1 cellular context compared by ENCODE assay signal in the genomic region with DNA sequence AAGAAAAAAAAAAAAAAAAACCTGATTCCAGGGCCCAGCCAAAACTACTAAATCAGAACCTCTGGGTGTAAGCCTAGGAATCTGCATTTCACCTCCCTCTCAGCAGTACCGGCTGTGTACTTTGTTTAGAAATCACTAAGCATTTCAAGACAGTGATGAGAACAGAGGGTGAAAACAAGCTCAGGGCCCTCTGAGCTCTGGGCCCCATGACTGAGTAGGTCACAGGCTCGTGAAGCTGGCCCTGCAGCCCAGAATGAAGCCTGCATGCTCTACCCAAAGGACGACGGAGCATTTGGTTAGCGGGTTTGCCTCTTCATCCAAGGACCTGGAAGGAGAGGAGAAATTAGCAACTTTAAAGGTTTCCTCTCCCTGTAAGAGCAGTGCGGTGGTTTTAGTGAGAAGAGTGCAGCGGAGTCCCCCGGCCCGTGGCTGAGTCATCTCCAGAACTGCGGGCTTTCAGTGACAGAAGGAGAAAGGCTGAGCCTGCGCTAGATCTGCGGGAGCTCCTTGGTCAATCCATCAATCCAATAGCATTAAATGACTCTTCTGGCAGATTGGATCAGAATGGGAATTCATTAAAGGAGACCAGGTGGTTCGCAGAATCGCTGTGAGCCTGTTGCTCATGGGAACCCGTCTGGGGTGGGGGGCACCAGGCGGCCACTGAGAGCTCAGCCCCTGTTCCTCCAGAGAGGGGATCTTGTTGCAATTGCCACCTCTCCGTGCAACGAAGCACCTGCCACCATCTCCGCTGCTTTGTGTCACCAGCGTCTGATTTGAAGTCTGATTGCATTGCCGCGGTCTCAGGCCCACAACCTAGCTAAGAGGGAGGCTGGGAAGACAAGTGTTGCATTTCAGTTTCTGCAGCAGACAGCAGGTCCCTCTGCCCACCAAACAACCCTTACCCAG.
TF ChIP-seq lines count a peak whose summit lies in the region.

No MANE protein-coding gene starts in this region.

TF ChIP-seq in GM12878, 131 proteins besides CTCF, POLR2A, EP300 and RAD21 (continued from another document):
- TF ChIP-seq, protein P1, sequence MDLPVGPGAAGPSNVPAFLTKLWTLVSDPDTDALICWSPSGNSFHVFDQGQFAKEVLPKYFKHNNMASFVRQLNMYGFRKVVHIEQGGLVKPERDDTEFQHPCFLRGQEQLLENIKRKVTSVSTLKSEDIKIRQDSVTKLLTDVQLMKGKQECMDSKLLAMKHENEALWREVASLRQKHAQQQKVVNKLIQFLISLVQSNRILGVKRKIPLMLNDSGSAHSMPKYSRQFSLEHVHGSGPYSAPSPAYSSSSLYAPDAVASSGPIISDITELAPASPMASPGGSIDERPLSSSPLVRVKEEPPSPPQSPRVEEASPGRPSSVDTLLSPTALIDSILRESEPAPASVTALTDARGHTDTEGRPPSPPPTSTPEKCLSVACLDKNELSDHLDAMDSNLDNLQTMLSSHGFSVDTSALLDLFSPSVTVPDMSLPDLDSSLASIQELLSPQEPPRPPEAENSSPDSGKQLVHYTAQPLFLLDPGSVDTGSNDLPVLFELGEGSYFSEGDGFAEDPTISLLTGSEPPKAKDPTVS (IDR thresholded peaks at IDR 0.05; ENCODE audit: low read depth, low read length), result no peak
- TF ChIP-seq HDAC6 (IDR thresholded peaks at IDR 0.05; ENCODE audit: unreplicated experiment) (no peak), POLR2AphosphoS5 (IDR thresholded peaks at IDR 0.05; ENCODE audit: low read length) (no peak), CREB1 (IDR thresholded peaks at IDR 0.05; ENCODE audit: low read depth) (no peak), BACH1 (IDR thresholded peaks at IDR 0.05; ENCODE audit: borderline replicate concordance) (no peak), TCF12 (IDR thresholded peaks at IDR 0.05; ENCODE audit: low read depth, low read length) (peak; percentile 13), POU2F2 (IDR thresholded peaks at IDR 0.05; ENCODE audit: borderline replicate concordance, low read depth, low read length) (no peak), HCFC1 (IDR thresholded peaks at IDR 0.05; ENCODE audit: low read length) (no peak), SIX5 (IDR thresholded peaks at IDR 0.05; ENCODE audit: low read depth, low read length, severe bottlenecking) (no peak), ZNF622 (IDR thresholded peaks at IDR 0.05) (no peak), RB1 (IDR thresholded peaks at IDR 0.05; ENCODE audit: borderline replicate concordance) (no peak), KAT2A (conservative IDR thresholded peaks at IDR 0.05; ENCODE audit: control insufficient read depth, low read depth, low read length) (no peak), RBBP5 (conservative IDR thresholded peaks at IDR 0.05) (no peak), SIN3A (IDR thresholded peaks at IDR 0.05; ENCODE audit: low read depth, low read length) (0 out of 2 replicates have a peak, but pooled peaks have one; percentile 28), EZH2 (IDR thresholded peaks at IDR 0.05; ENCODE audit: borderline replicate concordance, control insufficient read depth, low read depth, low read length) (no peak), ZNF217 (IDR thresholded peaks at IDR 0.05) (no peak), TCF3 (IDR thresholded peaks at IDR 0.05; ENCODE audit: borderline replicate concordance, insufficient read depth, low read depth, low read length) (0 out of 2 replicates have a peak, but pooled peaks have one; percentile 5), POLR2AphosphoS2 (IDR thresholded peaks at IDR 0.05; ENCODE audit: low read depth, low read length) (no peak), KLF5 (IDR thresholded peaks at IDR 0.05; ENCODE audit: partially characterized antibody) (no peak)
- TF ChIP-seq, protein P2, sequence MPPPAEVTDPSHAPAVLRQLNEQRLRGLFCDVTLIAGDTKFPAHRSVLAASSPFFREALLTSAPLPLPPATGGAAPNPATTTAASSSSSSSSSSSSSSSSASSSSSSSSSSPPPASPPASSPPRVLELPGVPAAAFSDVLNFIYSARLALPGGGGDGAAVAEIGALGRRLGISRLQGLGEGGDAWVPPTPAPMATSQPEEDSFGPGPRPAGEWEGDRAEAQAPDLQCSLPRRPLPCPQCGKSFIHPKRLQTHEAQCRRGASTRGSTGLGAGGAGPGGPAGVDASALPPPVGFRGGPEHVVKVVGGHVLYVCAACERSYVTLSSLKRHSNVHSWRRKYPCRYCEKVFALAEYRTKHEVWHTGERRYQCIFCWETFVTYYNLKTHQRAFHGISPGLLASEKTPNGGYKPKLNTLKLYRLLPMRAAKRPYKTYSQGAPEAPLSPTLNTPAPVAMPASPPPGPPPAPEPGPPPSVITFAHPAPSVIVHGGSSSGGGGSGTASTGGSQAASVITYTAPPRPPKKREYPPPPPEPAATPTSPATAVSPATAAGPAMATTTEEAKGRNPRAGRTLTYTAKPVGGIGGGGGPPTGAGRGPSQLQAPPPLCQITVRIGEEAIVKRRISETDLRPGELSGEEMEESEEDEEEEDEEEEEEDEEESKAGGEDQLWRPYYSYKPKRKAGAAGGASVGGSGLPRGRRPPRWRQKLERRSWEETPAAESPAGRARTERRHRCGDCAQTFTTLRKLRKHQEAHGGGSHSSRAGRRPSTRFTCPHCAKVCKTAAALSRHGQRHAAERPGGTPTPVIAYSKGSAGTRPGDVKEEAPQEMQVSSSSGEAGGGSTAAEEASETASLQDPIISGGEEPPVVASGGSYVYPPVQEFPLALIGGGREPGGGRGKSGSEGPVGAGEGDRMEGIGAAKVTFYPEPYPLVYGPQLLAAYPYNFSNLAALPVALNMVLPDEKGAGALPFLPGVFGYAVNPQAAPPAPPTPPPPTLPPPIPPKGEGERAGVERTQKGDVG (CRISPR knock-in tag; IDR thresholded peaks at IDR 0.05), result no peak
- TF ChIP-seq, protein P3, sequence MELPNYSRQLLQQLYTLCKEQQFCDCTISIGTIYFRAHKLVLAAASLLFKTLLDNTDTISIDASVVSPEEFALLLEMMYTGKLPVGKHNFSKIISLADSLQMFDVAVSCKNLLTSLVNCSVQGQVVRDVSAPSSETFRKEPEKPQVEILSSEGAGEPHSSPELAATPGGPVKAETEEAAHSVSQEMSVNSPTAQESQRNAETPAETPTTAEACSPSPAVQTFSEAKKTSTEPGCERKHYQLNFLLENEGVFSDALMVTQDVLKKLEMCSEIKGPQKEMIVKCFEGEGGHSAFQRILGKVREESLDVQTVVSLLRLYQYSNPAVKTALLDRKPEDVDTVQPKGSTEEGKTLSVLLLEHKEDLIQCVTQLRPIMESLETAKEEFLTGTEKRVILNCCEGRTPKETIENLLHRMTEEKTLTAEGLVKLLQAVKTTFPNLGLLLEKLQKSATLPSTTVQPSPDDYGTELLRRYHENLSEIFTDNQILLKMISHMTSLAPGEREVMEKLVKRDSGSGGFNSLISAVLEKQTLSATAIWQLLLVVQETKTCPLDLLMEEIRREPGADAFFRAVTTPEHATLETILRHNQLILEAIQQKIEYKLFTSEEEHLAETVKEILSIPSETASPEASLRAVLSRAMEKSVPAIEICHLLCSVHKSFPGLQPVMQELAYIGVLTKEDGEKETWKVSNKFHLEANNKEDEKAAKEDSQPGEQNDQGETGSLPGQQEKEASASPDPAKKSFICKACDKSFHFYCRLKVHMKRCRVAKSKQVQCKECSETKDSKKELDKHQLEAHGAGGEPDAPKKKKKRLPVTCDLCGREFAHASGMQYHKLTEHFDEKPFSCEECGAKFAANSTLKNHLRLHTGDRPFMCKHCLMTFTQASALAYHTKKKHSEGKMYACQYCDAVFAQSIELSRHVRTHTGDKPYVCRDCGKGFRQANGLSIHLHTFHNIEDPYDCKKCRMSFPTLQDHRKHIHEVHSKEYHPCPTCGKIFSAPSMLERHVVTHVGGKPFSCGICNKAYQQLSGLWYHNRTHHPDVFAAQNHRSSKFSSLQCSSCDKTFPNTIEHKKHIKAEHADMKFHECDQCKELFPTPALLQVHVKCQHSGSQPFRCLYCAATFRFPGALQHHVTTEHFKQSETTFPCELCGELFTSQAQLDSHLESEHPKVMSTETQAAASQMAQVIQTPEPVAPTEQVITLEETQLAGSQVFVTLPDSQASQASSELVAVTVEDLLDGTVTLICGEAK (IDR thresholded peaks at IDR 0.05; ENCODE audit: borderline replicate concordance), result no peak
- TF ChIP-seq, protein P4, sequence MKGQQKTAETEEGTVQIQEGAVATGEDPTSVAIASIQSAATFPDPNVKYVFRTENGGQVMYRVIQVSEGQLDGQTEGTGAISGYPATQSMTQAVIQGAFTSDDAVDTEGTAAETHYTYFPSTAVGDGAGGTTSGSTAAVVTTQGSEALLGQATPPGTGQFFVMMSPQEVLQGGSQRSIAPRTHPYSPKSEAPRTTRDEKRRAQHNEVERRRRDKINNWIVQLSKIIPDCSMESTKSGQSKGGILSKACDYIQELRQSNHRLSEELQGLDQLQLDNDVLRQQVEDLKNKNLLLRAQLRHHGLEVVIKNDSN (IDR thresholded peaks at IDR 0.05; ENCODE audit: borderline replicate concordance, extremely low read length, insufficient read depth, low read depth, low read length), result no peak
- TF ChIP-seq, protein P5, sequence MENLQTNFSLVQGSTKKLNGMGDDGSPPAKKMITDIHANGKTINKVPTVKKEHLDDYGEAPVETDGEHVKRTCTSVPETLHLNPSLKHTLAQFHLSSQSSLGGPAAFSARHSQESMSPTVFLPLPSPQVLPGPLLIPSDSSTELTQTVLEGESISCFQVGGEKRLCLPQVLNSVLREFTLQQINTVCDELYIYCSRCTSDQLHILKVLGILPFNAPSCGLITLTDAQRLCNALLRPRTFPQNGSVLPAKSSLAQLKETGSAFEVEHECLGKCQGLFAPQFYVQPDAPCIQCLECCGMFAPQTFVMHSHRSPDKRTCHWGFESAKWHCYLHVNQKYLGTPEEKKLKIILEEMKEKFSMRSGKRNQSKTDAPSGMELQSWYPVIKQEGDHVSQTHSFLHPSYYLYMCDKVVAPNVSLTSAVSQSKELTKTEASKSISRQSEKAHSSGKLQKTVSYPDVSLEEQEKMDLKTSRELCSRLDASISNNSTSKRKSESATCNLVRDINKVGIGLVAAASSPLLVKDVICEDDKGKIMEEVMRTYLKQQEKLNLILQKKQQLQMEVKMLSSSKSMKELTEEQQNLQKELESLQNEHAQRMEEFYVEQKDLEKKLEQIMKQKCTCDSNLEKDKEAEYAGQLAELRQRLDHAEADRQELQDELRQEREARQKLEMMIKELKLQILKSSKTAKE (IDR thresholded peaks at IDR 0.05; ENCODE audit: low read depth, poor library complexity, severe bottlenecking), result peak; percentile 76
- TF ChIP-seq, protein P6, sequence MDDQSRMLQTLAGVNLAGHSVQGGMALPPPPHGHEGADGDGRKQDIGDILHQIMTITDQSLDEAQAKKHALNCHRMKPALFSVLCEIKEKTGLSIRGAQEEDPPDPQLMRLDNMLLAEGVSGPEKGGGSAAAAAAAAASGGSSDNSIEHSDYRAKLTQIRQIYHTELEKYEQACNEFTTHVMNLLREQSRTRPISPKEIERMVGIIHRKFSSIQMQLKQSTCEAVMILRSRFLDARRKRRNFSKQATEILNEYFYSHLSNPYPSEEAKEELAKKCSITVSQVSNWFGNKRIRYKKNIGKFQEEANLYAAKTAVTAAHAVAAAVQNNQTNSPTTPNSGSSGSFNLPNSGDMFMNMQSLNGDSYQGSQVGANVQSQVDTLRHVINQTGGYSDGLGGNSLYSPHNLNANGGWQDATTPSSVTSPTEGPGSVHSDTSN (IDR thresholded peaks at IDR 0.05; ENCODE audit: insufficient replicate concordance, low read depth, low read length), result no peak
